ENCODE assay signal across 2 cellular contexts in the genomic region with DNA sequence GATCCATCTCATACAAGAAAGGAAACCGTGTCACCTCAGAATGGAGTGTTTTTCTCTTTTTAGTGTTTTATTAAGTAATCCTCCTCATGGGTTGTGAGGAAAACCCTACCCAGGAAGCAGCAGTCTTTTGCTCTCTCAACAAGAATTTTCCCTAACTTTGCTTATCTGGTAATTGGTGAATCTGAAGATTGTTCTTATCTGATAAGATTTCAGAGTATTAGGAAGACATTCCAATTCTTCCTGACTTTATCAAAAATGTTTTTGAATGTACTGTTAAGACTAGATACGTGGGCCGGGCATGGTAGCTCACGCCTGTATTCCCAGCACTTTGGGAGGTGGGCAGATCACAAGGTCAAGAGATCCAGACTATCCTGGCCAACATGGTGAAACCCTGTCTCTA.
TF ChIP-seq lines count a peak whose summit lies in the region.

No MANE protein-coding gene starts in this region.

TF ChIP-seq in SK-N-SH, 30 proteins besides CTCF, POLR2A, EP300 and RAD21 (continued from another document):
- no peak for TF ChIP-seq TCF12 (IDR thresholded peaks at IDR 0.05)
TF ChIP-seq in SK-N-SH: peak in this region for 0.

TF ChIP-seq in SK-N-SH treated with all-trans-retinoic acid at 6 μM for 48 hours, 23 proteins besides CTCF, POLR2A, EP300 and RAD21 (continued from another document):
- no peak for TF ChIP-seq ZNF70 (CRISPR knock-in tag; IDR thresholded peaks at IDR 0.05)
- no peak for TF ChIP-seq SNAI2 (CRISPR knock-in tag; IDR thresholded peaks at IDR 0.05)
- no peak for TF ChIP-seq GLIS3 (CRISPR knock-in tag; IDR thresholded peaks at IDR 0.05)
- TF ChIP-seq OSR1 (CRISPR knock-in tag; IDR thresholded peaks at IDR 0.05) = no peak
- no peak for TF ChIP-seq ZNF8 (CRISPR knock-in tag; IDR thresholded peaks at IDR 0.05)
- TF ChIP-seq ZFP3 (CRISPR knock-in tag; IDR thresholded peaks at IDR 0.05) = no peak
- TF ChIP-seq ISL1 (CRISPR knock-in tag; IDR thresholded peaks at IDR 0.05) = no peak
- TF ChIP-seq PPARA (CRISPR knock-in tag; IDR thresholded peaks at IDR 0.05; ENCODE audit: borderline replicate concordance) = no peak
- no peak for TF ChIP-seq ZFP30 (CRISPR knock-in tag; IDR thresholded peaks at IDR 0.05)
- TF ChIP-seq, protein P1, sequence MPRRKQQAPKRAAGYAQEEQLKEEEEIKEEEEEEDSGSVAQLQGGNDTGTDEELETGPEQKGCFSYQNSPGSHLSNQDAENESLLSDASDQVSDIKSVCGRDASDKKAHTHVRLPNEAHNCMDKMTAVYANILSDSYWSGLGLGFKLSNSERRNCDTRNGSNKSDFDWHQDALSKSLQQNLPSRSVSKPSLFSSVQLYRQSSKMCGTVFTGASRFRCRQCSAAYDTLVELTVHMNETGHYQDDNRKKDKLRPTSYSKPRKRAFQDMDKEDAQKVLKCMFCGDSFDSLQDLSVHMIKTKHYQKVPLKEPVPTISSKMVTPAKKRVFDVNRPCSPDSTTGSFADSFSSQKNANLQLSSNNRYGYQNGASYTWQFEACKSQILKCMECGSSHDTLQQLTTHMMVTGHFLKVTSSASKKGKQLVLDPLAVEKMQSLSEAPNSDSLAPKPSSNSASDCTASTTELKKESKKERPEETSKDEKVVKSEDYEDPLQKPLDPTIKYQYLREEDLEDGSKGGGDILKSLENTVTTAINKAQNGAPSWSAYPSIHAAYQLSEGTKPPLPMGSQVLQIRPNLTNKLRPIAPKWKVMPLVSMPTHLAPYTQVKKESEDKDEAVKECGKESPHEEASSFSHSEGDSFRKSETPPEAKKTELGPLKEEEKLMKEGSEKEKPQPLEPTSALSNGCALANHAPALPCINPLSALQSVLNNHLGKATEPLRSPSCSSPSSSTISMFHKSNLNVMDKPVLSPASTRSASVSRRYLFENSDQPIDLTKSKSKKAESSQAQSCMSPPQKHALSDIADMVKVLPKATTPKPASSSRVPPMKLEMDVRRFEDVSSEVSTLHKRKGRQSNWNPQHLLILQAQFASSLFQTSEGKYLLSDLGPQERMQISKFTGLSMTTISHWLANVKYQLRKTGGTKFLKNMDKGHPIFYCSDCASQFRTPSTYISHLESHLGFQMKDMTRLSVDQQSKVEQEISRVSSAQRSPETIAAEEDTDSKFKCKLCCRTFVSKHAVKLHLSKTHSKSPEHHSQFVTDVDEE (CRISPR knock-in tag; IDR thresholded peaks at IDR 0.05) = no peak
- TF ChIP-seq BACH2 (CRISPR knock-in tag; IDR thresholded peaks at IDR 0.05; ENCODE audit: borderline replicate concordance) = no peak
- no peak for TF ChIP-seq ESRRG (CRISPR knock-in tag; IDR thresholded peaks at IDR 0.05)
- TF ChIP-seq PATZ1 (CRISPR knock-in tag; IDR thresholded peaks at IDR 0.05; ENCODE audit: borderline replicate concordance) = no peak
